ENCODE assay signal across 13 cellular contexts in the genomic region with DNA sequence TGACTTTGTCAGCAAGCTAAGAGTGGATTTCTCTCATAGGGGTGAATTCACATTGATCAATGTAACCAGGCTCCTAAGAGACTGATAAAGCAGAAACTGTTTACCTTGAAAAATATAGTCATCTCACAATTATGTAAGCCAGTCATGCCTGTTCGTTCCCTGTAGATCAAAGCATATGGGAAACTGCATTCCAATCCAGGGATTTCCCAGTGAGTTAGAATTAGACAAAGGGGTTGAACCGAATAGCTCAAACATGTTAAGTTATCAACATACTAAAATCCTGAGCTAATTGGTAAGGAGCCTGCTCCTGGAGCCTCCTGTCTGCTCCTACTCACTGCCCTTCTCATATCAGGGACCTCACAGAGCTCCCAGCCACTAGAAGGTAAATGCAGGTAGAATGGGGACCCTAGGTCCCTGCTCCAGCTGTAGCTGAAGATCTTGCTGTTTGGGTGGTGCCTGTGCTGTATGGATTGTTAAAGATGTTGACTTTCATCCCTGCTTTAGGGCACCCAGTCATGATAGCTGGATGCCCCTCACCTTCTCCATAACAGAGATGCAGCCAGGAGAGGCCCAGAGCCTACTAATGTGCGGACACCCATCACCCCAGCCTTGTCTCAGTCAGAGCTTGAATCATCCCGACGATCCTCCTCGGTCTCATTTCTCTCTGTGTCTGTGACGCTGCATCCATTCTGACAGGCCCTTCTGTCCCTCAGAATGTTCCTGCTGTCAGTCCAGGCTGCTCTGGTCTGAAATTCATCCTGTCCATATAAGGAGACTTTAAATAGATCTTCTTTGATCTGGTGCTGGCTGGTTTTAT.
A peak's percentile ranks its signal among the peaks of the same experiment; 100 is the strongest.
DNase-seq lines count a peak whose midpoint lies in the region; ATAC-seq, FAIRE-seq and TF ChIP-seq lines count a peak whose summit lies in the region.
"Had no signal": no experiment of that assay in that cellular context is flagged by ENCODE, and none has a peak within 500 bp of the region (broad histone marks: within the 10 kb centered on the region; RNA-seq: fewer than 3 reads in every experiment).

No MANE protein-coding gene starts in this region.

- no peak for ATAC-seq in HepG2
- no peak for ATAC-seq in right lobe of liver
- no peak for ATAC-seq in left cardiac atrium
- no peak for ATAC-seq in HG02588 (IDR thresholded peaks at IDR 0.05; ENCODE audit: unreplicated experiment)
- ATAC-seq: upper lobe of right lung had no signal

- TF ChIP-seq CTCF in HepG2 (CRISPR knock-in tag; IDR thresholded peaks at IDR 0.05) (no peak), right lobe of liver (IDR thresholded peaks at IDR 0.05) (no peak)

- H2AFZ ChIP-seq in HepG2 (ENCODE audit: low read length), result no peak overlapping the region

- no peaks in the 10 kb centered on the region for H4K20me1 ChIP-seq in HepG2 (ENCODE audit: insufficient read depth, low read length)

- peaks cover 19% of the 10 kb centered on the region for H3K36me3 Mint-ChIP-seq in activated T-helper 1 cell treated with anti-CD3 and anti-CD28 coated beads, Interleukin-12 subunit alpha, Interleukin-12 subunit beta, Interleukin-2, Interleukin-4 antibody, amounts not matched to agents 30 ng/mL and 10 ng/mL and 1 ng/mL, durations not matched to agents 14 hours and 24 hours and 36 hours (ENCODE audit: low read depth)

- in situ Hi-C loops in HepG2 (cut with HindIII; ENCODE audit: extremely low pct_ligation_motif_present, low pct_unique_long_range_greater_than_20kb), result no loop called here

- DNase-seq in HepG2 (ENCODE audit: low spot score) (peak; percentile 35), right lobe of liver (no peak), glomerular visceral epithelial cell (ENCODE audit: extremely low spot score) (peak; percentile 15), H7 (no peak), nucleus accumbens (lab: John Stamatoyannopoulos, UW) (no peak), left cardiac atrium (no peak)
- DNase-seq in activated T-helper 1 cell treated with anti-CD3 and anti-CD28 coated beads, Interleukin-12 subunit alpha, Interleukin-12 subunit beta, Interleukin-2, Interleukin-4 antibody, amounts not matched to agents 30 ng/mL and 10 ng/mL and 1 ng/mL, durations not matched to agents 14 hours and 24 hours and 36 hours (ENCODE audit: low spot score), result no peak
- DNase-seq: activated CD4-positive, alpha-beta T cell treated with anti-CD3 and anti-CD28 coated beads, Interleukin-2, amount 50 U/mL, for 48 hours; Kasumi-1; left ventricle myocardium inferior; Peyer's patch; upper lobe of right lung had no signal

- 24% methylated on average over 6 of the region's 7 CpGs for WGBS in HepG2 (ENCODE audit: low lambda C conversion rate)
- 52% methylated on average over 3 of the region's 7 CpGs for WGBS in right lobe of liver (ENCODE audit: insufficient coverage, low coverage, low lambda C conversion rate, missing lambda C conversion rate)

- H3K4me1 Mint-ChIP-seq in activated T-helper 1 cell treated with anti-CD3 and anti-CD28 coated beads, Interleukin-12 subunit alpha, Interleukin-12 subunit beta, Interleukin-2, Interleukin-4 antibody, amounts not matched to agents 30 ng/mL and 10 ng/mL and 1 ng/mL, durations not matched to agents 14 hours and 24 hours and 36 hours (ENCODE audit: low read depth), result peaks cover 75% of the 10 kb centered on the region

- H3K4me3 ChIP-seq in HepG2 (replicated peaks in 1 of 3; ENCODE audit: insufficient read depth in 1 of 3, low read depth in 2 of 3, low read length in 3 of 3), result no peak overlapping the region
- no peak overlapping the region for H3K4me3 ChIP-seq in right lobe of liver
- no peak overlapping the region for H3K4me3 ChIP-seq in H7 (ENCODE audit: insufficient read depth, low read depth, low read length)
- H3K4me3 ChIP-seq: left ventricle myocardium inferior, Peyer's patch, upper lobe of right lung had no signal

- intact Hi-C loops in HepG2 (cut with micrococcal nuclease; ENCODE audit: unreplicated experiment) (no loop called here), right lobe of liver (cut with DNase I) (no loop called here), left cardiac atrium (cut with DNase I) (no loop called here)
- intact Hi-C loops in activated T-helper 1 cell treated with anti-CD3 and anti-CD28 coated beads, Interleukin-12 subunit alpha, Interleukin-12 subunit beta, Interleukin-2, Interleukin-4 antibody, amounts not matched to agents 30 ng/mL and 10 ng/mL and 1 ng/mL, durations not matched to agents 14 hours and 24 hours and 36 hours (cut with micrococcal nuclease), result loop anchor here (5.0 to 10.0 kb wide), 2 partner anchors 338 to 435 kb away; a partner anchor contains a TSS

- no peaks in the 10 kb centered on the region for H3K27me3 Mint-ChIP-seq in activated T-helper 1 cell treated with anti-CD3 and anti-CD28 coated beads, Interleukin-12 subunit alpha, Interleukin-12 subunit beta, Interleukin-2, Interleukin-4 antibody, amounts not matched to agents 30 ng/mL and 10 ng/mL and 1 ng/mL, durations not matched to agents 14 hours and 24 hours and 36 hours (ENCODE audit: insufficient read depth)

- no peaks in the 10 kb centered on the region for H3K9me3 ChIP-seq in HepG2 (ENCODE audit: low read length)
- no peaks in the 10 kb centered on the region for H3K9me3 ChIP-seq in right lobe of liver
- H3K9me3 ChIP-seq: left ventricle myocardium inferior, Peyer's patch, upper lobe of right lung had no signal

- CTCF ChIA-PET in HepG2 (lab: Yijun Ruan, JAX; ENCODE audit: low intra/inter-chr PET ratio, low total read pairs), result no interaction called here

- no peaks in the 10 kb centered on the region for H3K79me2 ChIP-seq in HepG2 (ENCODE audit: insufficient read depth, low read length)

- H3K4me3 Mint-ChIP-seq in activated T-helper 1 cell treated with anti-CD3 and anti-CD28 coated beads, Interleukin-12 subunit alpha, Interleukin-12 subunit beta, Interleukin-2, Interleukin-4 antibody, amounts not matched to agents 30 ng/mL and 10 ng/mL and 1 ng/mL, durations not matched to agents 14 hours and 24 hours and 36 hours, result peak overlapping the region; percentile 53

- TF ChIP-seq POLR2A in HepG2 (IDR thresholded peaks at IDR 0.05; ENCODE audit: insufficient read depth in 1 of 2, low read depth in 2 of 2, low read length in 2 of 2), result no peak
- TF ChIP-seq POLR2A in right lobe of liver (IDR thresholded peaks at IDR 0.05), result no peak

- FAIRE-seq in HepG2 (lab: Jason Lieb, UNC), result no peak

- H3K4me1 ChIP-seq in HepG2 (ENCODE audit: insufficient read depth, low read length), result no peaks in the 10 kb centered on the region
- H3K4me1 ChIP-seq in right lobe of liver, result no peaks in the 10 kb centered on the region
- H3K4me1 ChIP-seq: upper lobe of right lung had no signal

- H3K27ac Mint-ChIP-seq in activated T-helper 1 cell treated with anti-CD3 and anti-CD28 coated beads, Interleukin-12 subunit alpha, Interleukin-12 subunit beta, Interleukin-2, Interleukin-4 antibody, amounts not matched to agents 30 ng/mL and 10 ng/mL and 1 ng/mL, durations not matched to agents 14 hours and 24 hours and 36 hours, result peak overlapping the region; percentile 97

- H3K36me3 ChIP-seq in HepG2 (replicated peaks in 1 of 2; ENCODE audit: control insufficient read depth in 1 of 2, insufficient read depth in 2 of 2, low read length in 2 of 2) (no peaks in the 10 kb centered on the region), right lobe of liver (no peaks in the 10 kb centered on the region), H7 (replicated peaks; ENCODE audit: control insufficient read depth, insufficient read depth, low read length) (no peaks in the 10 kb centered on the region)
- H3K36me3 ChIP-seq: left ventricle myocardium inferior, Peyer's patch, upper lobe of right lung had no signal

- H3K27ac ChIP-seq in HepG2 (ENCODE audit: extremely low read length, insufficient read depth, low read length), result no peak overlapping the region
- no peak overlapping the region for H3K27ac ChIP-seq in right lobe of liver

- H3K4me2 ChIP-seq in HepG2 (ENCODE audit: low read depth, low read length), result no peak overlapping the region

- no peak overlapping the region for H3K9ac ChIP-seq in HepG2 (ENCODE audit: insufficient read depth, low read depth, low read length)

- BruUV-seq in HepG2 (replicated peaks; lab: Mats Ljungman, UMichigan), result no TSS peak

- TF ChIP-seq RAD21 in HepG2 (CRISPR knock-in tag; IDR thresholded peaks at IDR 0.05), result no peak

- H3K27me3 ChIP-seq in HepG2 (ENCODE audit: control insufficient read depth in 1 of 2, insufficient read depth in 2 of 2, low read length in 2 of 2) (peaks cover 0 to 11% of the 10 kb centered on the region in 2 experiments; a peak in 3 of 5 replicates), right lobe of liver (no peaks in the 10 kb centered on the region), H7 (ENCODE audit: control insufficient read depth, insufficient read depth, low read length) (no peaks in the 10 kb centered on the region)
- H3K27me3 ChIP-seq: Peyer's patch, upper lobe of right lung had no signal

- H3K9me3 Mint-ChIP-seq in activated T-helper 1 cell treated with anti-CD3 and anti-CD28 coated beads, Interleukin-12 subunit alpha, Interleukin-12 subunit beta, Interleukin-2, Interleukin-4 antibody, amounts not matched to agents 30 ng/mL and 10 ng/mL and 1 ng/mL, durations not matched to agents 14 hours and 24 hours and 36 hours, result peaks cover 3% of the 10 kb centered on the region

- TF ChIP-seq EP300 in HepG2 (IDR thresholded peaks at IDR 0.05; ENCODE audit: low read depth in 2 of 2, low read length in 2 of 2), result no peak
- TF ChIP-seq EP300 in HepG2 (CRISPR knock-in tag; IDR thresholded peaks at IDR 0.05; ENCODE audit: borderline replicate concordance), result no peak

- POLR2A ChIA-PET in HepG2 (lab: Yijun Ruan, JAX), result no interaction called here

TF ChIP-seq in HepG2, 621 proteins besides CTCF, POLR2A, EP300 and RAD21 (continues in another document):
- no peak for TF ChIP-seq SIX4 (CRISPR knock-in tag; IDR thresholded peaks at IDR 0.05)
- no peak for TF ChIP-seq MED1 (CRISPR knock-in tag; IDR thresholded peaks at IDR 0.05)
- no peak for TF ChIP-seq ZNF549 (CRISPR knock-in tag; IDR thresholded peaks at IDR 0.05)
- TF ChIP-seq MBD4 (IDR thresholded peaks at IDR 0.05; ENCODE audit: borderline replicate concordance, low read length), result no peak

Comparison
In these comparisons a context has a peak if more than half of its experiments do, and no peak if none do; other contexts are left out.
1. DNase-seq: peak in HepG2 (single experiment) and glomerular visceral epithelial cell (single experiment); none in right lobe of liver (0 of 3), activated T-helper 1 cell treated with anti-CD3 and anti-CD28 coated beads, Interleukin-12 subunit alpha, Interleukin-12 subunit beta, Interleukin-2, Interleukin-4 antibody, amounts not matched to agents 30 ng/mL and 10 ng/mL and 1 ng/mL, durations not matched to agents 14 hours and 24 hours and 36 hours (single experiment), H7 (single experiment), nucleus accumbens (0 of 56) and left cardiac atrium (single experiment).